In genomic region chr1:109133815-109134214, GRCh38 we compare ENCODE assay signal across 10 cellular contexts. TPM values are rescaled to one million over a fixed set of nuclear protein-coding genes. Genes with fewer than 3 reads are reported as not detected.
DNase-seq lines count a peak whose midpoint lies in the region; ATAC-seq and TF ChIP-seq lines count a peak whose summit lies in the region.
"Had no signal": no experiment of that assay in that cellular context is flagged by ENCODE, and none has a peak within 500 bp of the region (broad histone marks: within the 10 kb centered on the region; RNA-seq: fewer than 3 reads in every experiment).

No MANE protein-coding gene starts in this region.

- TF ChIP-seq POLR2A in right lobe of liver (IDR thresholded peaks at IDR 0.05), result no peak

- no peaks in the 10 kb centered on the region for H3K27me3 ChIP-seq in right lobe of liver
- no peaks in the 10 kb centered on the region for H3K27me3 ChIP-seq in CD4-positive, alpha-beta T cell (ENCODE audit: control insufficient read depth, insufficient read depth, low read length)

- peak overlapping the region; percentile 6 to 44 (median 44) for H3K27ac ChIP-seq in right lobe of liver
- H3K27ac ChIP-seq in CD4-positive, alpha-beta T cell (ENCODE audit: low read depth, low read length), result no peak overlapping the region

- 18% methylated on average over 2 of the region's 2 CpGs for WGBS in right lobe of liver (ENCODE audit: insufficient coverage, low coverage, low lambda C conversion rate, missing lambda C conversion rate)

- POLR2A ChIA-PET in CD4-positive, alpha-beta T cell (lab: Charles Lee), result interaction anchor here (1.4 kb wide), 1 partner anchor 80 kb away, joined by 6 read pairs; the partner anchor contains the start of gene SARS1

- no peak overlapping the region for H3K4me3 ChIP-seq in right lobe of liver

- H3K9me3 ChIP-seq in right lobe of liver, result no peaks in the 10 kb centered on the region
- no peaks in the 10 kb centered on the region for H3K9me3 ChIP-seq in CD4-positive, alpha-beta T cell (ENCODE audit: control insufficient read depth, low read length)

- H3K9me3 Mint-ChIP-seq in CD14-positive monocyte, result no peaks in the 10 kb centered on the region
- H3K9me3 Mint-ChIP-seq in CD4-positive, alpha-beta T cell, result no peaks in the 10 kb centered on the region

- ATAC-seq in HG02610 (IDR thresholded peaks at IDR 0.05; ENCODE audit: unreplicated experiment), result peak; percentile 61
- ATAC-seq in right lobe of liver, result peak; percentile 88 to 91 (median 88)
- no peak for ATAC-seq in CD4-positive, alpha-beta T cell (ENCODE audit: poor library complexity)
- ATAC-seq in GM18858 (IDR thresholded peaks at IDR 0.05; ENCODE audit: unreplicated experiment), result no peak
- no peak for ATAC-seq in HG03571 (IDR thresholded peaks at IDR 0.05; ENCODE audit: unreplicated experiment)

- peak overlapping the region; percentile 48 to 59 for H3K4me3 Mint-ChIP-seq in CD14-positive monocyte
- H3K4me3 Mint-ChIP-seq in CD4-positive, alpha-beta T cell, result no peak overlapping the region

- TF ChIP-seq CTCF in CD14-positive monocyte (IDR thresholded peaks at IDR 0.05) (no peak), right lobe of liver (IDR thresholded peaks at IDR 0.05) (no peak)
- no peak for TF ChIP-seq CTCF in CD4-positive, alpha-beta T cell (IDR thresholded peaks at IDR 0.05)

- CTCF ChIA-PET in CD4-positive, alpha-beta T cell (lab: Charles Lee), result interaction anchor here (1.0 kb wide), 1 partner anchor 34 kb away, joined by 3 read pairs; no protein-coding TSS in a partner anchor

- H3K4me1 Mint-ChIP-seq in CD14-positive monocyte, result peaks cover 40% of the 10 kb centered on the region
- peaks cover 17% of the 10 kb centered on the region for H3K4me1 Mint-ChIP-seq in CD4-positive, alpha-beta T cell (ENCODE audit: low read depth)

- H3K27ac Mint-ChIP-seq in CD14-positive monocyte, result peak overlapping the region; percentile 51 to 90 (median 83)
- H3K27ac Mint-ChIP-seq in CD4-positive, alpha-beta T cell, result no peak overlapping the region

- peaks cover 0 to 4% (median 1%) of the 10 kb centered on the region in 3 donors for H3K27me3 Mint-ChIP-seq in CD14-positive monocyte (ENCODE audit: low read depth in 3 of 3)
- H3K27me3 Mint-ChIP-seq in CD4-positive, alpha-beta T cell, result no peaks in the 10 kb centered on the region

- H3K36me3 Mint-ChIP-seq in CD14-positive monocyte, result no peaks in the 10 kb centered on the region
- no peaks in the 10 kb centered on the region for H3K36me3 Mint-ChIP-seq in CD4-positive, alpha-beta T cell (ENCODE audit: low read depth)

- intact Hi-C loops in CD14-positive monocyte (cut with micrococcal nuclease) (no loop called here), right lobe of liver (cut with DNase I) (no loop called here)
- intact Hi-C loops in CD4-positive, alpha-beta T cell (cut with DNase I, micrococcal nuclease), result no loop called here

- H3K36me3 ChIP-seq in right lobe of liver, result no peaks in the 10 kb centered on the region

- peaks cover 0 to 25% (median 8%) of the 10 kb centered on the region in 4 donors for H3K4me1 ChIP-seq in right lobe of liver

- peak; percentile 78 for DNase-seq in CD14-positive monocyte (ENCODE audit: low spot score)
- DNase-seq in SKM-1 (lab: John Stamatoyannopoulos, UW; ENCODE audit: unreplicated experiment), result peak; percentile 52
- peak; percentile 80 to 89 (median 83) for DNase-seq in right lobe of liver
- DNase-seq in CD4-positive, alpha-beta T cell, result no peak
- DNase-seq in A172 (ENCODE audit: low spot score), result no peak
- DNase-seq: EL, T-helper 9 cell had no signal

RNA-seq across cellular contexts. Expression of gene ELAPOR1, which starts 19.9 kb away (rescaled TPM):
- not detected for polyA plus RNA-seq in CD14-positive monocyte
- 1 to 10 TPM in 1 of 6 experiments, under 1 TPM in 5; 0.16 to 1.2 (median 0.22) TPM for total RNA-seq in right lobe of liver
- total RNA-seq in CD4-positive, alpha-beta T cell, result 10 to 100 TPM; 14.2 to 16.1 TPM
- total RNA-seq in A172 (2014; rRNA removed; shearing (Covaris generic)), result 1.7 and 3.2 TPM in 2 replicates

RNA-seq across cellular contexts. Expression of gene TMEM167B, which starts 43.3 kb away (rescaled TPM):
- 10 to 100 TPM; 43.3 to 50.8 TPM for polyA plus RNA-seq in CD14-positive monocyte
- 10 to 100 TPM; 10.5 to 21.9 (median 15.1) TPM for total RNA-seq in right lobe of liver
- 10 to 100 TPM; 70.2 to 71.0 TPM for total RNA-seq in CD4-positive, alpha-beta T cell
- 16.0 and 17.2 TPM in 2 replicates for total RNA-seq in A172 (2014; rRNA removed; shearing (Covaris generic))

RNA-seq across cellular contexts. Expression of gene TAF13, which starts 58.0 kb away (rescaled TPM):
- 1 to 10 TPM; 1.2 to 5.2 TPM for polyA plus RNA-seq in CD14-positive monocyte
- total RNA-seq in right lobe of liver, result 10 to 100 TPM; 19.2 to 41.1 (median 26.4) TPM
- total RNA-seq in CD4-positive, alpha-beta T cell, result 10 to 100 TPM; 25.9 to 26.5 TPM
- total RNA-seq in A172 (2014; rRNA removed; shearing (Covaris generic)), result 66.7 and 78.1 TPM in 2 replicates

Comparison
In these comparisons a context has a peak if more than half of its experiments do, and no peak if none do; other contexts are left out.
1. DNase-seq: peak in CD14-positive monocyte (single experiment), SKM-1 (single experiment) and right lobe of liver (3 of 3); none in CD4-positive, alpha-beta T cell (0 of 10) and A172 (single experiment).
2. ATAC-seq: peak in HG02610 (single experiment) and right lobe of liver (4 of 4); none in CD4-positive, alpha-beta T cell (single experiment), GM18858 (single experiment) and HG03571 (single experiment).